ENCODE assay signal across 21 cellular contexts in the genomic region with DNA sequence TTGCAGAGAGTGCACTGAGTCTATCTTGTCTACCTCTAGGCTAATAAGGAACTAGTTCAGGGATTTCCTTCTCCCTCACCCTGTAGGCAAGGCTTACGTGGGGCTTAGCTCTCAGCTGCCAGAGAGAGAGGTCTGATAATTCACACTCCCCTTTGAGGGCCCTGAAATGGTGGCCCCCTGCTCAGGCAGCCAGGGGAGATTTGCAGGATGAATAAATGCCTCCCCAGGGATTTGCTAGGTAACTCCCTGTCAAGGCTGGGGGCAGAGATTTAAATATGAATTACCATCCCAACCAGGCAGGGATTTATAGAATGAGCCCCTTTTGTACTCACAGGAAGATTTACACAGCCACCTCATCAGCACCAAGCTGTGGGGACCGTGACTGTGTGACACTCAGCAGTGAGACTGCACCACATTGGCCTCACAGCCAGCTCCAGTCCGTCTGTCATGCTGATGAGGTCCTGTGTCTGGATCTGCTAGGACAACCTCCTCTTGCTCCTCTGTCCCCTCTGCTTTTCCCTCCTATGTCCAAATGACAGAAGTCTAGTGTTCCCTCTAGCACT.
"Had no signal": no experiment of that assay in that cellular context is flagged by ENCODE, and none has a peak within 500 bp of the region (broad histone marks: within the 10 kb centered on the region; RNA-seq: fewer than 3 reads in every experiment).

No MANE protein-coding gene starts in this region.

- H3K27ac ChIP-seq: breast epithelium, colonic mucosa, hepatocyte, left ventricle myocardium inferior, neutrophil, ovary, psoas muscle, right atrium auricular region, upper lobe of left lung had no signal

- H3K36me3 ChIP-seq: breast epithelium, colonic mucosa, left ventricle myocardium inferior, neutrophil, ovary, right atrium auricular region, upper lobe of left lung had no signal

- H3K27me3 ChIP-seq: breast epithelium, colonic mucosa, hepatocyte, ovary, right atrium auricular region, upper lobe of left lung had no signal

- H3K4me3 ChIP-seq: breast epithelium, colonic mucosa, hepatocyte, left ventricle myocardium inferior, ovary, psoas muscle, right atrium auricular region, upper lobe of left lung had no signal

- H3K4me1 ChIP-seq: breast epithelium, colonic mucosa, left ventricle myocardium inferior, right atrium auricular region, upper lobe of left lung had no signal

- H3K9me3 ChIP-seq: breast epithelium, colonic mucosa, left ventricle myocardium inferior, neutrophil, ovary, psoas muscle, right atrium auricular region, upper lobe of left lung had no signal

- DNase-seq: activated CD4-positive, alpha-beta T cell treated with anti-CD3 and anti-CD28 coated beads for 4 hours; activated CD4-positive, alpha-beta T cell treated with anti-CD3 and anti-CD28 coated beads, Interleukin-2, amount 50 U/mL, for 48 hours; activated CD4-positive, CD25-positive, alpha-beta regulatory T cell; activated naive CD4-positive, alpha-beta T cell treated with anti-CD3 and anti-CD28 coated beads for 36 hours; activated naive CD8-positive, alpha-beta T cell treated with anti-CD3 and anti-CD28 coated beads, Interleukin-2, amount 10 ng/mL, durations not matched to agents 7 days and 5 days; activated T-cell treated with anti-CD3 and anti-CD28 coated beads, Interleukin-2, amount 50 U/mL, for 48 hours; amniotic stem cell; colonic mucosa; foreskin fibroblast; left ventricle myocardium inferior; naive thymus-derived CD8-positive, alpha-beta T cell; ovary; psoas muscle; stimulated activated CD4-positive, alpha-beta T cell treated with anti-CD3 and anti-CD28 coated beads, Interleukin-4, amount 100 ng/mL, for 4 hours; stimulated activated naive CD8-positive, alpha-beta T cell treated with anti-CD3 and anti-CD28 coated beads, Interleukin-15, Interleukin-2, amounts not matched to agents 100 U/mL and 50 U/mL, for 24 hours; T1000; upper lobe of left lung had no signal

- ATAC-seq: naive thymus-derived CD8-positive, alpha-beta T cell; psoas muscle; stimulated activated naive CD8-positive, alpha-beta T cell treated with anti-CD3 and anti-CD28 coated beads, Interleukin-15, Interleukin-2, amounts not matched to agents 100 U/mL and 50 U/mL, for 24 hours had no signal
